Comparison of ENCODE assay signal across 8 cellular contexts in the genomic region with DNA sequence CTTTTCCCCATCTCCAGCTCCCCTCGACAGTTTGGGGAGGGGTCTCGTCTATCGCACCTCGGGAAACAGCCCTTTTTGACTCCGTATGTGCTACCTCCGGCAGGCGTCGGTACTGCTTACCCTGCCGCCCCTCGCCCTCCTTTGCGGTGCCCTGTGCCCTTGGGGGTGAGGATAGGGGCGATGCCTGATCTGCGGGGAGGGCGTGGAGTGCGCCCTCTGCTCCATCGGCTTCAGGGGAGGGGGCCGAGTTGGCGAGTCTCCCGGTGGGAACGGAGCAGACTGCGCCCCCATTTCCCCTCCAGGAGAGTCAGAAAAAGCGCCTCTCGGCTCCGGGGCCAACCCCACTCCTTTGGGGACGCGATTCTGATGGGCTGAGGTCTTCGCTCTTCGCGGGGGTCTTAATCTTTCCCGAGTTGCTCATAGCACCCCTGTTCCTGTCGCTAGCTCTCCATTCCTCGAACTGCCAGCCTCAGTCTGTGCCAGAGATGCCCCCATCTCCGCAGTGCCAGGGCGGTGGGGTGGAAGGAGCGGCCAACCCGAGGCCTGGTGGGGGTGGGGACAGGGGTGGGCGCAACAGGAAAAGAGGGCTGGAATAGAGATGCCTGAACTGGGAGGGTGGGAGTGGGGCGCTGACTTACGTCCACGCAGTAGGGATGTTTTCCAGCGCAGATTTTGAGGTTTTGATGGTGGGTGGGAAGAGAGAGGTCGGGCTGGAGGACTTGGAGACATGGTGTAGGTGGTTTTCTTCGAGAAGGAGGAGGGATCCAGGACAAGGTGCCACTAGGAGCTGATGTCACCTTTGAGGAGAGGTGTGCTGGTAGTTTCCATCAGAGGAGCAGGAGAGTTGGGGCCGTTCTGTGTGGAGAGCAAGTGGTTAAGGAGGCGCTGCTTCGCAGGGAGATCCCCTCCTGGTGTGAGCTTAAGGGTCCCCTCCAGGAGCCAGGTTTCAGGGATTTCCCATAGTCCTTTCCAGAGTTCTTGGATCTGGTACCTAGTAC. TPM values are rescaled to one million over a fixed set of nuclear protein-coding genes. Genes with fewer than 3 reads are reported as not detected.
DNase-seq lines count a peak whose midpoint lies in the region; ATAC-seq and TF ChIP-seq lines count a peak whose summit lies in the region.

No MANE protein-coding gene starts in this region.

- peaks cover 22% of the 10 kb centered on the region for H3K4me1 Mint-ChIP-seq in activated naive CD8-positive, alpha-beta T cell treated with anti-CD3 and anti-CD28 coated beads, Interleukin-2, amount 10 ng/mL, durations not matched to agents 7 days and 5 days

- TF ChIP-seq CTCF in stomach (IDR thresholded peaks at IDR 0.05) = no peak

- peak overlapping the region; percentile 38 for H3K27ac Mint-ChIP-seq in activated naive CD8-positive, alpha-beta T cell treated with anti-CD3 and anti-CD28 coated beads, Interleukin-2, amount 10 ng/mL, durations not matched to agents 7 days and 5 days

- H3K36me3 Mint-ChIP-seq in activated naive CD8-positive, alpha-beta T cell treated with anti-CD3 and anti-CD28 coated beads, Interleukin-2, amount 10 ng/mL, durations not matched to agents 7 days and 5 days = peaks cover 21% of the 10 kb centered on the region

- H3K9me3 ChIP-seq in stomach = no peaks in the 10 kb centered on the region

- peak overlapping the region in 2 of 5 donors; percentile 7 to 77 for H3K27ac ChIP-seq in stomach

- no peak for DNase-seq in activated naive CD8-positive, alpha-beta T cell treated with anti-CD3 and anti-CD28 coated beads, Interleukin-2, amount 10 ng/mL, durations not matched to agents 7 days and 5 days
- DNase-seq in iPS-NIHi11 (ENCODE audit: low spot score) = peak; percentile 51
- DNase-seq in stomach = peak; percentile 24
- no peak for DNase-seq in glomerular visceral epithelial cell (ENCODE audit: extremely low spot score)
- DNase-seq in GF-D8 (lab: John Stamatoyannopoulos, UW) = no peak
- no peak for DNase-seq in NCI-H510A (lab: John Stamatoyannopoulos, UW)

- POLR2A ChIA-PET in activated naive CD8-positive, alpha-beta T cell treated with anti-CD3 and anti-CD28 coated beads, Interleukin-2, amount 10 ng/mL, durations not matched to agents 7 days and 5 days (lab: Charles Lee) = interaction anchor here (1.0 to 1.2 kb wide), 2 partner anchors 20 kb away, joined by 6 read pairs; a partner anchor contains a TSS

- peaks cover 2% of the 10 kb centered on the region for H3K9me3 Mint-ChIP-seq in activated naive CD8-positive, alpha-beta T cell treated with anti-CD3 and anti-CD28 coated beads, Interleukin-2, amount 10 ng/mL, durations not matched to agents 7 days and 5 days

- WGBS in stomach, 5 donors = 7 to 14% (median 11%) methylated on average over 32 to 46 of the region's 46 CpGs

- peak overlapping the region; percentile 53 to 67 (median 61) for H3K4me3 ChIP-seq in stomach

- peaks cover 20 to 26% (median 25%) of the 10 kb centered on the region in 4 donors for H3K36me3 ChIP-seq in stomach

- no peak for TF ChIP-seq EP300 in stomach (IDR thresholded peaks at IDR 0.05)

- H3K27me3 Mint-ChIP-seq in activated naive CD8-positive, alpha-beta T cell treated with anti-CD3 and anti-CD28 coated beads, Interleukin-2, amount 10 ng/mL, durations not matched to agents 7 days and 5 days = peaks cover 4% of the 10 kb centered on the region

- no peak for TF ChIP-seq POLR2A in stomach (IDR thresholded peaks at IDR 0.05)

- peak; percentile 34 for ATAC-seq in GM18502 (IDR thresholded peaks at IDR 0.05; ENCODE audit: poor library complexity, unreplicated experiment)
- ATAC-seq in HG03103 (IDR thresholded peaks at IDR 0.05; ENCODE audit: low read depth, unreplicated experiment) = peak; percentile 23
- ATAC-seq in activated naive CD8-positive, alpha-beta T cell treated with anti-CD3 and anti-CD28 coated beads, Interleukin-2, amount 10 ng/mL, durations not matched to agents 7 days and 5 days (ENCODE audit: low read depth) = peak; percentile 36

- peaks cover 12 to 37% (median 21%) of the 10 kb centered on the region in 4 donors for H3K4me1 ChIP-seq in stomach

- intact Hi-C loops in stomach (cut with DNase I; ENCODE audit: low total_unique reads) = no loop called here

- H3K4me3 Mint-ChIP-seq in activated naive CD8-positive, alpha-beta T cell treated with anti-CD3 and anti-CD28 coated beads, Interleukin-2, amount 10 ng/mL, durations not matched to agents 7 days and 5 days = peak overlapping the region; percentile 91

- peaks cover 0 to 20% (median 10%) of the 10 kb centered on the region in 3 donors for H3K27me3 ChIP-seq in stomach

RNA-seq across cellular contexts. Expression of a gene that starts 0.7 kb away (rescaled TPM):
- 10 to 100 TPM; 48.5 to 56.0 TPM for total RNA-seq in activated naive CD8-positive, alpha-beta T cell treated with anti-CD3 and anti-CD28 coated beads, Interleukin-2, amount 10 ng/mL, durations not matched to agents 7 days and 5 days
- 1 to 10 TPM in 2 of 5 donors, under 1 TPM in 2, not detected in 1; 0.29 to 2.2 (median 1.2) TPM for total RNA-seq in stomach
- polyA plus RNA-seq in stomach = under 1 TPM; 0.31 to 0.95 (median 0.37) TPM

RNA-seq across cellular contexts. Expression of a gene that starts 19.8 kb away (rescaled TPM):
- total RNA-seq in activated naive CD8-positive, alpha-beta T cell treated with anti-CD3 and anti-CD28 coated beads, Interleukin-2, amount 10 ng/mL, durations not matched to agents 7 days and 5 days = 10 to 100 TPM; 77.1 to 78.4 TPM
- 100 to 1,000 TPM in 2 of 5 donors, 10 to 100 TPM in 3; 33.3 to 177 (median 77.2) TPM for total RNA-seq in stomach
- polyA plus RNA-seq in stomach = 10 to 100 TPM; 36.0 to 60.5 (median 52.1) TPM

RNA-seq across cellular contexts. Expression of a gene that starts 58.8 kb away (rescaled TPM):
- total RNA-seq in activated naive CD8-positive, alpha-beta T cell treated with anti-CD3 and anti-CD28 coated beads, Interleukin-2, amount 10 ng/mL, durations not matched to agents 7 days and 5 days = not detected
- total RNA-seq in stomach = not detected
- not detected for polyA plus RNA-seq in stomach

RNA-seq across cellular contexts. Expression of a gene that starts 59.9 kb away (rescaled TPM):
- total RNA-seq in activated naive CD8-positive, alpha-beta T cell treated with anti-CD3 and anti-CD28 coated beads, Interleukin-2, amount 10 ng/mL, durations not matched to agents 7 days and 5 days = 10 to 100 TPM; 30.6 to 35.2 TPM
- 10 to 100 TPM; 17.7 to 89.8 (median 49.6) TPM for total RNA-seq in stomach
- polyA plus RNA-seq in stomach = 10 to 100 TPM; 38.6 to 54.0 (median 45.1) TPM

Comparison
In these comparisons a context has a peak if more than half of its experiments do, and no peak if none do; other contexts are left out.
1. DNase-seq: peak in iPS-NIHi11 (single experiment) and stomach (single experiment); none in activated naive CD8-positive, alpha-beta T cell treated with anti-CD3 and anti-CD28 coated beads, Interleukin-2, amount 10 ng/mL, durations not matched to agents 7 days and 5 days (single experiment), glomerular visceral epithelial cell (single experiment), GF-D8 (single experiment) and NCI-H510A (single experiment).
2. RNA of a gene that starts 0.7 kb away (total RNA-seq): 48.5 to 56.0 TPM in activated naive CD8-positive, alpha-beta T cell treated with anti-CD3 and anti-CD28 coated beads, Interleukin-2, amount 10 ng/mL, durations not matched to agents 7 days and 5 days; 0.29 to 2.2 TPM in stomach; every median in the first group is over 10 times any median in the second.
3. Peak in every context shown above with its lines, with median percentiles within 50 percentile points of each other: ATAC-seq.